In genomic region chr11:64813826-64814225, GRCh38 we compare ENCODE assay signal across 26 cellular contexts.
"Had no signal": no experiment of that assay in that cellular context is flagged by ENCODE, and none has a peak within 500 bp of the region (broad histone marks: within the 10 kb centered on the region; RNA-seq: fewer than 3 reads in every experiment).

No MANE protein-coding gene starts in this region.

- H3K9me3 ChIP-seq: adrenal gland, SJCRH30 had no signal

- H3K4me3 Mint-ChIP-seq: activated CD4-positive, alpha-beta T cell treated with anti-CD3 and anti-CD28 coated beads, Interleukin-2, amount 10 ng/mL, durations not matched to agents 24 days and 14 days; activated CD8-positive, alpha-beta T cell treated with anti-CD3 and anti-CD28 coated beads for 36 hours; activated naive CD4-positive, alpha-beta T cell treated with anti-CD3 and anti-CD28 coated beads, Interleukin-2, amount 50 U/mL, for 24 hours; activated naive CD8-positive, alpha-beta T cell treated with anti-CD3 and anti-CD28 coated beads, Interleukin-2, amount 10 ng/mL, durations not matched to agents 7 days and 5 days; brain; T-helper 1 cell treated with Interleukin-12 subunit alpha and Interleukin-12 subunit beta and Interleukin-4 antibody, amounts not matched to agents 30 μg/mL and 1 μg/mL, for 36 hours; T-helper 2 cell treated with Interferon-gamma antibody and Interleukin-4, amounts not matched to agents 5 μg/mL and 100 μg/mL, for 36 hours had no signal

- H3K36me3 ChIP-seq: adrenal gland, SJCRH30 had no signal

- H3K27ac ChIP-seq: SJCRH30, SK-N-MC had no signal

- H3K27me3 ChIP-seq: adrenal gland, SJCRH30 had no signal

- DNase-seq: activated CD4-positive, alpha-beta T cell treated with anti-CD3 and anti-CD28 coated beads, Interleukin-2, amount 10 ng/mL, durations not matched to agents 24 days and 14 days; activated CD4-positive, alpha-beta T cell treated with anti-CD3 and anti-CD28 coated beads, Interleukin-2, amount 50 U/mL, for 4 hours; activated CD8-positive, alpha-beta T cell treated with anti-CD3 and anti-CD28 coated beads for 36 hours; activated gamma-delta T cell; activated naive CD4-positive, alpha-beta T cell treated with Interleukin-2 at 50 U/mL for 16 hours; activated naive CD8-positive, alpha-beta T cell treated with anti-CD3 and anti-CD28 coated beads, Interleukin-2, amount 10 ng/mL, durations not matched to agents 7 days and 5 days; activated T-cell treated with anti-CD3 and anti-CD28 coated beads, Interleukin-2, amount 50 U/mL, for 1 hour; caudate nucleus; cerebellar nuclear complex; NCI-H1048; NCI-H1105 treated with DMSO at 0.1 percent for 48 hours; NCI-H1436; NCI-H1694; NCI-H1930; NCI-H345; NCI-H524 treated with DMSO at 0.1 percent for 48 hours; OCI-M1; SHP77; SJCRH30 had no signal

- H3K4me3 ChIP-seq: adrenal gland, SJCRH30, SK-N-MC had no signal

- H3K27ac Mint-ChIP-seq: activated CD4-positive, alpha-beta T cell treated with anti-CD3 and anti-CD28 coated beads, Interleukin-2, amount 10 ng/mL, durations not matched to agents 24 days and 14 days; activated CD8-positive, alpha-beta T cell treated with anti-CD3 and anti-CD28 coated beads for 36 hours; activated naive CD4-positive, alpha-beta T cell treated with anti-CD3 and anti-CD28 coated beads, Interleukin-2, amount 50 U/mL, for 24 hours; activated naive CD8-positive, alpha-beta T cell treated with anti-CD3 and anti-CD28 coated beads, Interleukin-2, amount 10 ng/mL, durations not matched to agents 7 days and 5 days; activated T-helper 2 cell treated with anti-CD3 and anti-CD28 coated beads, Interferon-gamma antibody, Interleukin-2, Interleukin-4, amounts not matched to agents 10 μg/mL and 5 μg/mL and 100 μg/mL, durations not matched to agents 14 hours and 24 hours and 36 hours; T-helper 1 cell treated with Interleukin-12 subunit alpha and Interleukin-12 subunit beta and Interleukin-4 antibody, amounts not matched to agents 30 μg/mL and 1 μg/mL, for 36 hours; T-helper 2 cell treated with Interferon-gamma antibody and Interleukin-4, amounts not matched to agents 5 μg/mL and 100 μg/mL, for 36 hours had no signal

- H3K36me3 Mint-ChIP-seq: activated naive CD4-positive, alpha-beta T cell treated with anti-CD3 and anti-CD28 coated beads, Interleukin-2, amount 50 U/mL, for 24 hours; activated naive CD8-positive, alpha-beta T cell treated with anti-CD3 and anti-CD28 coated beads, Interleukin-2, amount 10 ng/mL, durations not matched to agents 7 days and 5 days; brain had no signal

- ATAC-seq: activated CD8-positive, alpha-beta T cell treated with anti-CD3 and anti-CD28 coated beads for 36 hours had no signal

- H3K9me3 Mint-ChIP-seq: activated CD4-positive, alpha-beta T cell treated with anti-CD3 and anti-CD28 coated beads, Interleukin-2, amount 10 ng/mL, durations not matched to agents 24 days and 14 days; activated CD8-positive, alpha-beta T cell treated with anti-CD3 and anti-CD28 coated beads for 36 hours; activated naive CD4-positive, alpha-beta T cell treated with anti-CD3 and anti-CD28 coated beads, Interleukin-2, amount 50 U/mL, for 24 hours; activated naive CD8-positive, alpha-beta T cell treated with anti-CD3 and anti-CD28 coated beads, Interleukin-2, amount 10 ng/mL, durations not matched to agents 7 days and 5 days; activated T-helper 2 cell treated with anti-CD3 and anti-CD28 coated beads, Interferon-gamma antibody, Interleukin-2, Interleukin-4, amounts not matched to agents 10 μg/mL and 5 μg/mL and 100 μg/mL, durations not matched to agents 14 hours and 24 hours and 36 hours; brain; T-helper 1 cell treated with Interleukin-12 subunit alpha and Interleukin-12 subunit beta and Interleukin-4 antibody, amounts not matched to agents 30 μg/mL and 1 μg/mL, for 36 hours; T-helper 2 cell treated with Interferon-gamma antibody and Interleukin-4, amounts not matched to agents 5 μg/mL and 100 μg/mL, for 36 hours had no signal

- H3K27me3 Mint-ChIP-seq: activated CD8-positive, alpha-beta T cell treated with anti-CD3 and anti-CD28 coated beads for 36 hours; activated naive CD4-positive, alpha-beta T cell treated with anti-CD3 and anti-CD28 coated beads, Interleukin-2, amount 50 U/mL, for 24 hours had no signal
